In genomic region chr2:924701-925100, GRCh38 we compare ENCODE assay signal across 24 cellular contexts. TPM values are rescaled to one million over a fixed set of nuclear protein-coding genes. Genes with fewer than 3 reads are reported as not detected.
DNase-seq lines count a peak whose midpoint lies in the region; ATAC-seq and TF ChIP-seq lines count a peak whose summit lies in the region.
"Had no signal": no experiment of that assay in that cellular context is flagged by ENCODE, and none has a peak within 500 bp of the region (broad histone marks: within the 10 kb centered on the region; RNA-seq: fewer than 3 reads in every experiment).

No MANE protein-coding gene starts in this region.

- no peak overlapping the region for H3K18ac ChIP-seq in H9 (ENCODE audit: insufficient read length, low read depth, low read length)

- no CpG with 5 or more reads among the region's 5 CpGs for WGBS in H9 (ENCODE audit: extremely low coverage, insufficient read length, low lambda C conversion rate)

- H3K79me1 ChIP-seq in H9 (ENCODE audit: insufficient read depth, low read depth, low read length, poor library complexity, severe bottlenecking) = no peaks in the 10 kb centered on the region

- H4K8ac ChIP-seq in H9 (replicated peaks; ENCODE audit: insufficient read length, low read depth, low read length) = no peak overlapping the region

- H3K27me3 Mint-ChIP-seq in H9 (ENCODE audit: low read depth) (peaks cover 10% of the 10 kb centered on the region), brain (peaks cover 10% of the 10 kb centered on the region), nephron (ENCODE audit: low read depth) (peaks cover 17% of the 10 kb centered on the region)
- H3K27me3 Mint-ChIP-seq: CD4-positive, CD25-positive, alpha-beta regulatory T cell; IgD-negative memory B cell had no signal

- no peak overlapping the region for H2BK120ac ChIP-seq in H9 (ENCODE audit: low read depth, low read length, poor library complexity, severe bottlenecking)

- no peak overlapping the region for H2AFZ ChIP-seq in H9 (ENCODE audit: low read length)
- H2AFZ ChIP-seq: GM23248 had no signal

- DNase-seq in H9 = no peak
- DNase-seq in T1000 (lab: John Stamatoyannopoulos, UW) = no peak
- DNase-seq: ACHN; BE2C; C1 segment of cervical spinal cord; CD4-positive, CD25-positive, alpha-beta regulatory T cell; CD8-positive, alpha-beta memory T cell; COR-L47; DMS 273 treated with DMSO at 0.1 percent for 48 hours; DMS53; DND-41; EL; GM23248; H7; Karpas-422; KBM-7 had no signal

- H2BK12ac ChIP-seq in H9 (ENCODE audit: insufficient read length, low read depth, low read length) = no peak overlapping the region

- no peak overlapping the region for H2BK20ac ChIP-seq in H9 (ENCODE audit: low read depth, low read length, poor library complexity, severe bottlenecking)

- no peaks in the 10 kb centered on the region for H4K20me1 ChIP-seq in H9 (ENCODE audit: control insufficient read depth, insufficient read depth, insufficient read length)

- peaks cover 0 to 18% (median 10%) of the 10 kb centered on the region in 3 experiments; a peak in 4 of 7 replicates for H3K36me3 Mint-ChIP-seq in H9 (ENCODE audit: insufficient read depth in 1 of 3, low read depth in 3 of 3)
- H3K36me3 Mint-ChIP-seq in brain = peaks cover 5% of the 10 kb centered on the region
- no peaks in the 10 kb centered on the region for H3K36me3 Mint-ChIP-seq in nephron (ENCODE audit: low read depth)
- H3K36me3 Mint-ChIP-seq: CD4-positive, CD25-positive, alpha-beta regulatory T cell; CD8-positive, alpha-beta memory T cell; IgD-negative memory B cell had no signal

- H3K4me1 ChIP-seq in H9 (ENCODE audit: insufficient read depth, low read length) (peaks cover 13% of the 10 kb centered on the region; the same call in 1 of the 2 replicates), HUES48 (ENCODE audit: control insufficient read depth, insufficient read depth, low read length) (peaks cover 25% of the 10 kb centered on the region)
- H3K4me1 ChIP-seq: BE2C had no signal

- H3K9ac ChIP-seq in H9 (ENCODE audit: extremely low read depth, insufficient read length, low read length) = no peak overlapping the region
- 0 out of 2 replicates have a peak overlapping the region, but pooled peaks have one; percentile 44 for H3K9ac ChIP-seq in HUES48 (ENCODE audit: low read depth, low read length)
- H3K9ac ChIP-seq: GM23248 had no signal

- no peak overlapping the region for H3K56ac ChIP-seq in H9 (ENCODE audit: insufficient read length, low read depth, low read length)

- TF ChIP-seq CTCF in H9 (conservative IDR thresholded peaks at IDR 0.05) (no peak), brain (conservative IDR thresholded peaks at IDR 0.05) (no peak), nephron (IDR thresholded peaks at IDR 0.05; ENCODE audit: unreplicated experiment in 3 of 3) (no peak)

- H3K27ac Mint-ChIP-seq in H9 (peak overlapping the region; percentile 34 to 88 (median 79); a peak in 6 of 7 replicates), brain (peak overlapping the region in 4 of 5 experiments; percentile 4 to 68 (median 34)), nephron (peak overlapping the region in 2 of 3 experiments; percentile 32 to 79)
- H3K27ac Mint-ChIP-seq: CD8-positive, alpha-beta memory T cell; IgD-negative memory B cell had no signal

- no peak overlapping the region for H4K91ac ChIP-seq in H9 (ENCODE audit: insufficient read length, low read depth, low read length)

- no peak overlapping the region for H3K4ac ChIP-seq in H9 (ENCODE audit: low read depth, low read length)

- H3K4me3 Mint-ChIP-seq in H9 (no peak overlapping the region), brain (peak overlapping the region in 1 of 5 experiments; percentile 0), nephron (no peak overlapping the region)
- H3K4me3 Mint-ChIP-seq: CD4-positive, CD25-positive, alpha-beta regulatory T cell; CD8-positive, alpha-beta memory T cell; IgD-negative memory B cell had no signal

- H3K9me3 ChIP-seq in H9 (ENCODE audit: control insufficient read depth, low read depth, low read length) (no peaks in the 10 kb centered on the region), HUES48 (ENCODE audit: control insufficient read depth, insufficient read depth, low read length) (peaks cover 8% of the 10 kb centered on the region)
- H3K9me3 ChIP-seq: BE2C had no signal

- peaks cover 35 to 37% of the 10 kb centered on the region in 2 experiments for H3K4me1 Mint-ChIP-seq in H9
- H3K4me1 Mint-ChIP-seq in brain = peaks cover 19% of the 10 kb centered on the region
- peaks cover 14% of the 10 kb centered on the region for H3K4me1 Mint-ChIP-seq in nephron
- H3K4me1 Mint-ChIP-seq: CD4-positive, CD25-positive, alpha-beta regulatory T cell; CD8-positive, alpha-beta memory T cell; IgD-negative memory B cell had no signal

- H3K36me3 ChIP-seq in HUES48 (ENCODE audit: control insufficient read depth, insufficient read depth, low read length) = no peaks in the 10 kb centered on the region
- H3K36me3 ChIP-seq: BE2C had no signal

- no peak overlapping the region for H3K4me2 ChIP-seq in H9 (ENCODE audit: insufficient read depth, insufficient read length, low read length)

- no peaks in the 10 kb centered on the region for H3K79me2 ChIP-seq in H9 (ENCODE audit: insufficient read depth, low read length)

- peaks cover 15 to 16% of the 10 kb centered on the region in 2 experiments for H3K9me3 Mint-ChIP-seq in H9
- H3K9me3 Mint-ChIP-seq in brain = peaks cover 0 to 16% (median 12%) of the 10 kb centered on the region in 5 experiments
- peaks cover 6% of the 10 kb centered on the region for H3K9me3 Mint-ChIP-seq in nephron
- H3K9me3 Mint-ChIP-seq: CD8-positive, alpha-beta memory T cell had no signal

- no peak overlapping the region for H3K4me3 ChIP-seq in HUES48 (ENCODE audit: low read depth, low read length)
- H3K4me3 ChIP-seq: GM12878, GM23248 had no signal

- H3T11ph ChIP-seq in H9 (ENCODE audit: low read length) = no peak overlapping the region

- H3K27ac ChIP-seq in H9 (ENCODE audit: insufficient read length, low read depth, low read length) (peak overlapping the region; percentile 2), HUES48 (ENCODE audit: low read depth, low read length) (peak overlapping the region; percentile 16)
- H3K27ac ChIP-seq: GM23248 had no signal

- no peaks in the 10 kb centered on the region for H3K27me3 ChIP-seq in H9 (ENCODE audit: insufficient read depth, low read length)
- H3K27me3 ChIP-seq in HUES48 (ENCODE audit: control insufficient read depth, insufficient read depth, low read length) = peaks cover 19% of the 10 kb centered on the region; the same call in 1 of the 2 replicates
- H3K27me3 ChIP-seq: BE2C had no signal

- H2BK5ac ChIP-seq in H9 (ENCODE audit: insufficient read length, low read length) = no peak overlapping the region

- no peak overlapping the region for H2AK5ac ChIP-seq in H9 (ENCODE audit: insufficient read length, low read length)

- no peak overlapping the region for H2BK15ac ChIP-seq in H9 (ENCODE audit: low read depth, low read length)

- no peak overlapping the region for H4K5ac ChIP-seq in H9 (ENCODE audit: insufficient read length, low read depth, low read length)

- H3K14ac ChIP-seq in H9 (ENCODE audit: insufficient read depth, low read length) = no peak overlapping the region

- no peak for ATAC-seq in GM21423 (IDR thresholded peaks at IDR 0.05; ENCODE audit: unreplicated experiment)
- ATAC-seq in HG03159 (IDR thresholded peaks at IDR 0.05; ENCODE audit: unreplicated experiment) = no peak
- ATAC-seq: GM12878 had no signal

- H3K23ac ChIP-seq in H9 (ENCODE audit: insufficient read length, low read depth, low read length) = no peak overlapping the region

- no peaks in the 10 kb centered on the region for H3K23me2 ChIP-seq in H9 (ENCODE audit: insufficient read length, low read depth, low read length, poor library complexity, severe bottlenecking)

RNA-seq across cellular contexts. Expression of gene SNTG2, which starts 25.9 kb away (rescaled TPM):
- total RNA-seq in H9 (2021) = 12.7 and 13.2 TPM in 2 replicates
- polyA plus RNA-seq in brain (ENCODE audit: insufficient read depth, low read depth, low replicate concordance) = 1.9 TPM
- total RNA-seq: G401, GM12878, GM23248 had no signal
- polyA plus RNA-seq: CD4-positive, CD25-positive, alpha-beta regulatory T cell; GM12878; GM23248; IgD-negative memory B cell had no signal
